Comparison of ENCODE assay signal across 8 cellular contexts in genomic region chr1:12434174-12434573, GRCh38.
DNase-seq lines count a peak whose midpoint lies in the region; ATAC-seq and TF ChIP-seq lines count a peak whose summit lies in the region.

No MANE protein-coding gene starts in this region.

- TF ChIP-seq CTCF in KMS-11 (conservative IDR thresholded peaks at IDR 0.05; ENCODE audit: low read depth, low read length): no peak
- no peak for TF ChIP-seq CTCF in gastrocnemius medialis (IDR thresholded peaks at IDR 0.05 in 4 of 5, conservative IDR thresholded peaks at IDR 0.05 in 1 of 5)
- no peak for TF ChIP-seq CTCF in OCI-LY7 (conservative IDR thresholded peaks at IDR 0.05; ENCODE audit: low read length)

- no peaks in the 10 kb centered on the region for H3K9me2 ChIP-seq in OCI-LY7 (ENCODE audit: insufficient read depth, low read length)

- ATAC-seq in gastrocnemius medialis (peak; percentile 58 to 80), GM21390 (IDR thresholded peaks at IDR 0.05; ENCODE audit: unreplicated experiment) (no peak)

- H3K4me2 ChIP-seq in KMS-11 (peak overlapping the region; percentile 65), OCI-LY7 (ENCODE audit: low read length) (no peak overlapping the region)

- no peak overlapping the region for H2AFZ ChIP-seq in KMS-11 (ENCODE audit: low read depth)
- H2AFZ ChIP-seq in OCI-LY7 (ENCODE audit: low read length): no peak overlapping the region

- no peaks in the 10 kb centered on the region for H3K9me3 ChIP-seq in CD8-positive, alpha-beta memory T cell (ENCODE audit: low read length)
- H3K9me3 ChIP-seq in gastrocnemius medialis: no peaks in the 10 kb centered on the region
- H3K9me3 ChIP-seq in OCI-LY7 (ENCODE audit: low read length): no peaks in the 10 kb centered on the region

- BruUV-seq in OCI-LY7 (replicated peaks; lab: Mats Ljungman, UMichigan): no TSS peak

- intact Hi-C loops in gastrocnemius medialis (cut with DNase I; ENCODE audit: low total_unique reads): no loop called here
- intact Hi-C loops in OCI-LY7 (cut with micrococcal nuclease; ENCODE audit: unreplicated experiment): no loop called here

- H3K27ac ChIP-seq in CD8-positive, alpha-beta memory T cell (ENCODE audit: low read depth, low read length): peak overlapping the region; percentile 43
- H3K27ac ChIP-seq in KMS-11 (peak overlapping the region; percentile 15; the same call in 1 of the 2 replicates), gastrocnemius medialis (peak overlapping the region; percentile 69 to 86 (median 76)), OCI-LY7 (ENCODE audit: low read depth, low read length, poor library complexity, severe bottlenecking) (no peak overlapping the region)

- CTCF ChIA-PET in CD8-positive, alpha-beta memory T cell (lab: Charles Lee): interaction anchor here (0.6 to 2.3 kb wide), 3 partner anchors 11 to 57 kb away, joined by 3 to 7 read pairs (median 4); no protein-coding TSS in a partner anchor
- CTCF ChIA-PET in OCI-LY7 (lab: Charles Lee; ENCODE audit: unreplicated experiment): interaction anchor here (0.6 kb wide), 1 partner anchor 415 kb away, joined by 4 read pairs; no protein-coding TSS in a partner anchor

- peak overlapping the region; percentile 37 to 88 (median 70) for H3K4me3 Mint-ChIP-seq in CD8-positive, alpha-beta memory T cell

- H3K27ac Mint-ChIP-seq in CD8-positive, alpha-beta memory T cell: peak overlapping the region; percentile 68 to 96 (median 87)

- peak overlapping the region; percentile 3 for H3K4me3 ChIP-seq in CD8-positive, alpha-beta memory T cell (ENCODE audit: low read length)
- H3K4me3 ChIP-seq in KMS-11 (IDR thresholded peaks at IDR 0.05; ENCODE audit: insufficient read depth, low read depth, low read length): no peak overlapping the region
- H3K4me3 ChIP-seq in gastrocnemius medialis: peak overlapping the region in 1 of 4 donors; percentile 2
- H3K4me3 ChIP-seq in OCI-LY7 (ENCODE audit: low read depth, low read length, poor library complexity, severe bottlenecking): no peak overlapping the region

- H3K36me3 ChIP-seq in CD8-positive, alpha-beta memory T cell (ENCODE audit: insufficient read depth, low read length): no peaks in the 10 kb centered on the region
- H3K36me3 ChIP-seq in KMS-11 (ENCODE audit: insufficient read depth) (no peaks in the 10 kb centered on the region), gastrocnemius medialis (no peaks in the 10 kb centered on the region), OCI-LY7 (ENCODE audit: insufficient read depth, low read length) (no peaks in the 10 kb centered on the region)

- peaks cover 0 to 7% (median 6%) of the 10 kb centered on the region in 3 donors for H3K36me3 Mint-ChIP-seq in CD8-positive, alpha-beta memory T cell

- TF ChIP-seq POLR2A in gastrocnemius medialis (IDR thresholded peaks at IDR 0.05): no peak

- in situ Hi-C loops in gastrocnemius medialis (cut with MboI; ENCODE audit: low sequenced_read_pairs in 4 of 4): no loop called here

- peak; percentile 14 to 67 (median 37) for DNase-seq in CD8-positive, alpha-beta memory T cell
- DNase-seq in activated CD8-positive, alpha-beta memory T cell treated with anti-CD3 and anti-CD28 coated beads, Interleukin-2, amount 50 U/mL, for 24 hours (ENCODE audit: extremely low read depth): peak; percentile 47
- DNase-seq in fibroblast of gingiva (ENCODE audit: low read depth) (peak; percentile 31), gastrocnemius medialis (no peak), NCI-H187 treated with DMSO at 0.1 percent for 48 hours (lab: John Stamatoyannopoulos, UW) (no peak), OCI-LY7 (ENCODE audit: low spot score) (no peak)

- H3K27me3 ChIP-seq in CD8-positive, alpha-beta memory T cell (ENCODE audit: insufficient read depth, low read length, poor library complexity, severe bottlenecking): no peaks in the 10 kb centered on the region
- H3K27me3 ChIP-seq in KMS-11 (ENCODE audit: insufficient read depth, low read depth) (no peaks in the 10 kb centered on the region), gastrocnemius medialis (no peaks in the 10 kb centered on the region)

- H3K79me2 ChIP-seq in KMS-11 (ENCODE audit: insufficient read depth, low read depth) (no peaks in the 10 kb centered on the region), OCI-LY7 (ENCODE audit: insufficient read depth, low read depth, low read length) (no peaks in the 10 kb centered on the region)

- no peaks in the 10 kb centered on the region for H3K27me3 Mint-ChIP-seq in CD8-positive, alpha-beta memory T cell

- no peak overlapping the region for H3K9ac ChIP-seq in KMS-11

- H3K4me1 ChIP-seq in CD8-positive, alpha-beta memory T cell (ENCODE audit: insufficient read depth, low read length): peaks cover 61% of the 10 kb centered on the region
- peaks cover 51% of the 10 kb centered on the region for H3K4me1 ChIP-seq in KMS-11 (ENCODE audit: low read depth, poor library complexity, severe bottlenecking)
- H3K4me1 ChIP-seq in gastrocnemius medialis: peaks cover 40 to 64% of the 10 kb centered on the region in 2 donors
- H3K4me1 ChIP-seq in OCI-LY7 (ENCODE audit: insufficient read depth, low read length, poor library complexity, severe bottlenecking): peaks cover 3% of the 10 kb centered on the region

- peaks cover 64 to 69% (median 65%) of the 10 kb centered on the region in 3 donors for H3K4me1 Mint-ChIP-seq in CD8-positive, alpha-beta memory T cell

- peaks cover 0 to 8% (median 0%) of the 10 kb centered on the region in 5 donors for H3K9me3 Mint-ChIP-seq in CD8-positive, alpha-beta memory T cell

- POLR2A ChIA-PET in CD8-positive, alpha-beta memory T cell (lab: Charles Lee): interaction anchor here (0.5 to 1.2 kb wide), 4 partner anchors 15 to 181 kb away, joined by 3 to 4 read pairs (median 3); no protein-coding TSS in a partner anchor
- POLR2A ChIA-PET in OCI-LY7 (lab: Charles Lee): interaction anchor here (0.7 kb wide), 1 partner anchor 158 kb away, joined by 4 read pairs; no protein-coding TSS in a partner anchor

- no peaks in the 10 kb centered on the region for H4K20me1 ChIP-seq in KMS-11 (ENCODE audit: insufficient read depth)
- H4K20me1 ChIP-seq in OCI-LY7 (ENCODE audit: insufficient read depth, low read length): no peaks in the 10 kb centered on the region

Comparison
In these comparisons a context has a peak if more than half of its experiments do, and no peak if none do; other contexts are left out.
1. DNase-seq: peak in CD8-positive, alpha-beta memory T cell (5 of 5), activated CD8-positive, alpha-beta memory T cell treated with anti-CD3 and anti-CD28 coated beads, Interleukin-2, amount 50 U/mL, for 24 hours (single experiment) and fibroblast of gingiva (single experiment); none in gastrocnemius medialis (0 of 2), NCI-H187 treated with DMSO at 0.1 percent for 48 hours (single experiment) and OCI-LY7 (single experiment).